8 cellular contexts compared by ENCODE assay signal in genomic region chr19:55087542-55087935, GRCh38. TPM values are rescaled to one million over a fixed set of nuclear protein-coding genes. Genes with fewer than 3 reads are reported as not detected.
DNase-seq lines count a peak whose midpoint lies in the region; ATAC-seq lines count a peak whose summit lies in the region.

No MANE protein-coding gene starts in this region.

- H3K4me3 Mint-ChIP-seq in activated naive CD8-positive, alpha-beta T cell: peak overlapping the region; percentile 80
- peak overlapping the region in 1 of 2 donors; percentile 72 for H3K4me3 Mint-ChIP-seq in effector memory CD8-positive, alpha-beta T cell

- H3K36me3 Mint-ChIP-seq in activated naive CD8-positive, alpha-beta T cell: no peaks in the 10 kb centered on the region
- H3K36me3 Mint-ChIP-seq in effector memory CD8-positive, alpha-beta T cell (ENCODE audit: insufficient read depth): peaks cover 7% of the 10 kb centered on the region

- DNase-seq in EH (ENCODE audit: low read depth): peak; percentile 68
- no peak for DNase-seq in left ventricle myocardium superior
- DNase-seq in sciatic nerve (ENCODE audit: low spot score): no peak
- no peak for DNase-seq in NCI-H128 (lab: John Stamatoyannopoulos, UW; ENCODE audit: unreplicated experiment)
- DNase-seq in effector memory CD8-positive, alpha-beta T cell: no peak

- ATAC-seq in left ventricle myocardium superior (peak; percentile 26), sciatic nerve (peak; percentile 18), GM18498 (IDR thresholded peaks at IDR 0.05; ENCODE audit: unreplicated experiment) (no peak), GM19463 (IDR thresholded peaks at IDR 0.05; ENCODE audit: unreplicated experiment) (no peak)
- ATAC-seq in effector memory CD8-positive, alpha-beta T cell (replicated peaks): no peak

- H3K27me3 Mint-ChIP-seq in activated naive CD8-positive, alpha-beta T cell: peaks cover 27% of the 10 kb centered on the region
- peaks cover 23 to 60% of the 10 kb centered on the region in 2 donors for H3K27me3 Mint-ChIP-seq in effector memory CD8-positive, alpha-beta T cell

- H3K9me3 Mint-ChIP-seq in activated naive CD8-positive, alpha-beta T cell (ENCODE audit: low read depth): no peaks in the 10 kb centered on the region
- no peaks in the 10 kb centered on the region for H3K9me3 Mint-ChIP-seq in effector memory CD8-positive, alpha-beta T cell

- intact Hi-C loops in left ventricle myocardium superior (cut with micrococcal nuclease) (no loop called here), sciatic nerve (cut with DNase I) (no loop called here)

- no peak overlapping the region for H3K27ac Mint-ChIP-seq in activated naive CD8-positive, alpha-beta T cell
- H3K27ac Mint-ChIP-seq in effector memory CD8-positive, alpha-beta T cell: no peak overlapping the region

- peaks cover 23% of the 10 kb centered on the region for H3K4me1 Mint-ChIP-seq in activated naive CD8-positive, alpha-beta T cell (ENCODE audit: low read depth)
- peaks cover 16 to 20% of the 10 kb centered on the region in 2 donors for H3K4me1 Mint-ChIP-seq in effector memory CD8-positive, alpha-beta T cell (ENCODE audit: low read depth in 2 of 2)

RNA-seq across cellular contexts. Expression of gene EPS8L1, which starts 11.9 kb away (rescaled TPM):
- total RNA-seq in left ventricle myocardium superior (2.7 TPM), sciatic nerve (1.2 TPM)

RNA-seq across cellular contexts. Expression of gene RDH13, which starts 24.6 kb away (rescaled TPM):
- 52.0 TPM for total RNA-seq in left ventricle myocardium superior
- total RNA-seq in sciatic nerve: 12.9 TPM

RNA-seq across cellular contexts. Expression of gene PPP1R12C, which starts 29.9 kb away (rescaled TPM):
- total RNA-seq in left ventricle myocardium superior (141 TPM), sciatic nerve (112 TPM)

RNA-seq across cellular contexts. Expression of gene GP6, which starts 49.5 kb away (rescaled TPM):
- total RNA-seq in left ventricle myocardium superior: not detected
- total RNA-seq in sciatic nerve: 0.89 TPM

Comparison
In these comparisons a context has a peak if more than half of its experiments do, and no peak if none do; other contexts are left out.
1. ATAC-seq: peak in left ventricle myocardium superior (single experiment) and sciatic nerve (single experiment); none in GM18498 (single experiment), GM19463 (single experiment) and effector memory CD8-positive, alpha-beta T cell (single experiment).